Comparison of ENCODE assay signal across 8 cellular contexts in the genomic region with DNA sequence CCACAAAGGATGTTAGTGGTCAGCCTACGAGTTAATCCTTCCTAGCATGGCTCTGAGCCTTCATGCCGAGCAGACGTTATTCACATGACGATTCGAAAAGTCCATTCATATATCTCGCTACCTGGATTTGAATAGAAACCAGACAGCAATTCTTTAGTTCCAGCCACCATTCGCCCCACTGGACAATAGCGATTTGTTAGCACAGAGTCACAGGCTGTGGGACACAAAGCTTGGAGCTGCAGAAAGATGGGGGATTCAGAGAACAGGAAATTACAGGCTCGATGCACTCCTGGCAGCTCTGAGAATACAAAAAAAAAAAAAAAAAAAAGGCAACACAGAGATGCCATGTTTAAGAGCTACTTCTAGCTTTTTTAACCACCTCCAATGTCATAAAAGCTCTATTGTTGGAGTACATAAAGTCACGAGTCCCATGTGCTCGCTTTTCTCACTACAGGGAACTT.
DNase-seq lines count a peak whose midpoint lies in the region; ATAC-seq and TF ChIP-seq lines count a peak whose summit lies in the region.

No MANE protein-coding gene starts in this region.

- H3K4me3 ChIP-seq in CD4-positive, alpha-beta memory T cell (ENCODE audit: low read length in 2 of 2), result no peak overlapping the region
- H3K4me3 ChIP-seq in OCI-LY7 (ENCODE audit: low read depth, low read length, poor library complexity, severe bottlenecking), result peak overlapping the region; percentile 69
- peak overlapping the region; percentile 45 to 62 for H3K4me3 ChIP-seq in cardiac fibroblast (replicated peaks in 1 of 2; ENCODE audit: low read depth in 2 of 2, low read length in 2 of 2)
- peak overlapping the region; percentile 41 to 47 for H3K4me3 ChIP-seq in left lung

- TF ChIP-seq CTCF in OCI-LY7 (conservative IDR thresholded peaks at IDR 0.05; ENCODE audit: low read length) (no peak), cardiac fibroblast (IDR thresholded peaks at IDR 0.05; ENCODE audit: low read depth, low read length) (no peak), left lung (IDR thresholded peaks at IDR 0.05) (no peak)

- H3K79me2 ChIP-seq in OCI-LY7 (ENCODE audit: insufficient read depth, low read depth, low read length), result peaks cover 65% of the 10 kb centered on the region

- H3K9me3 Mint-ChIP-seq in CD4-positive, alpha-beta memory T cell, result peaks cover 0 to 5% (median 0%) of the 10 kb centered on the region in 8 donors

- ATAC-seq in left lung (peak; percentile 11), GM18868 (IDR thresholded peaks at IDR 0.05; ENCODE audit: unreplicated experiment) (no peak)

- no peak overlapping the region for H3K27ac ChIP-seq in CD4-positive, alpha-beta memory T cell (ENCODE audit: low read depth, low read length)
- H3K27ac ChIP-seq in OCI-LY7 (ENCODE audit: low read depth, low read length, poor library complexity, severe bottlenecking) (peak overlapping the region; percentile 77), left lung (peak overlapping the region; percentile 77 to 88), substantia nigra (ENCODE audit: low read depth, low read length, poor library complexity, severe bottlenecking) (peak overlapping the region; percentile 90)

- H3K4me1 ChIP-seq in CD4-positive, alpha-beta memory T cell (ENCODE audit: insufficient read depth, low read length), result peaks cover 12% of the 10 kb centered on the region
- peaks cover 35% of the 10 kb centered on the region for H3K4me1 ChIP-seq in OCI-LY7 (ENCODE audit: insufficient read depth, low read length, poor library complexity, severe bottlenecking)
- H3K4me1 ChIP-seq in left lung, result peaks cover 0 to 36% of the 10 kb centered on the region in 2 donors

- no peaks in the 10 kb centered on the region for H3K9me2 ChIP-seq in OCI-LY7 (ENCODE audit: insufficient read depth, low read length)

- H3K36me3 Mint-ChIP-seq in CD4-positive, alpha-beta memory T cell, result no peaks in the 10 kb centered on the region

- peaks cover 12 to 18% of the 10 kb centered on the region in 2 donors for H3K27me3 Mint-ChIP-seq in CD4-positive, alpha-beta memory T cell

- peaks cover 10% of the 10 kb centered on the region for H3K27me3 ChIP-seq in CD4-positive, alpha-beta memory T cell (ENCODE audit: insufficient read depth, low read length)
- no peaks in the 10 kb centered on the region for H3K27me3 ChIP-seq in left lung

- H3K27ac Mint-ChIP-seq in CD4-positive, alpha-beta memory T cell, result no peak overlapping the region

- no peaks in the 10 kb centered on the region for H3K9me3 ChIP-seq in CD4-positive, alpha-beta memory T cell (ENCODE audit: control insufficient read depth in 1 of 2, low read length in 2 of 2)
- H3K9me3 ChIP-seq in OCI-LY7 (ENCODE audit: low read length), result no peaks in the 10 kb centered on the region
- no peaks in the 10 kb centered on the region for H3K9me3 ChIP-seq in left lung

- intact Hi-C loops in CD4-positive, alpha-beta memory T cell (cut with micrococcal nuclease), result no loop called here
- intact Hi-C loops in OCI-LY7 (cut with micrococcal nuclease; ENCODE audit: unreplicated experiment), result no loop called here
- intact Hi-C loops in left lung (cut with DNase I), result no loop called here
- intact Hi-C loops in posterior vena cava (cut with DNase I), result no loop called here

- peak overlapping the region in 7 of 8 donors; percentile 53 to 90 (median 61) for H3K4me3 Mint-ChIP-seq in CD4-positive, alpha-beta memory T cell

- POLR2A ChIA-PET in CD4-positive, alpha-beta memory T cell (lab: Charles Lee; ENCODE audit: partially characterized antibody), result interaction anchor here (1.3 kb wide), 1 partner anchor 36 kb away, joined by 3 read pairs; no protein-coding TSS in a partner anchor
- POLR2A ChIA-PET in OCI-LY7 (lab: Charles Lee), result interaction anchor here (0.7 to 1.4 kb wide), 6 partner anchors 10 to 111 kb away, joined by 3 to 7 read pairs (median 3); a partner anchor contains a TSS

- H2AFZ ChIP-seq in OCI-LY7 (ENCODE audit: low read length), result no peak overlapping the region

- CTCF ChIA-PET in CD4-positive, alpha-beta memory T cell (lab: Charles Lee; ENCODE audit: partially characterized antibody), result interaction anchor here (0.7 to 1.6 kb wide), 2 partner anchors 52 to 54 kb away, joined by 3 read pairs; no protein-coding TSS in a partner anchor
- CTCF ChIA-PET in OCI-LY7 (lab: Charles Lee; ENCODE audit: unreplicated experiment), result interaction anchor here (1.0 kb wide), 1 partner anchor 10 kb away, joined by 3 read pairs; no protein-coding TSS in a partner anchor

- H3K36me3 ChIP-seq in CD4-positive, alpha-beta memory T cell (ENCODE audit: insufficient read depth, low read length), result no peaks in the 10 kb centered on the region
- H3K36me3 ChIP-seq in OCI-LY7 (ENCODE audit: insufficient read depth, low read length), result peaks cover 8% of the 10 kb centered on the region; the same call in 1 of the 2 replicates
- H3K36me3 ChIP-seq in left lung, result no peaks in the 10 kb centered on the region

- peaks cover 7 to 28% (median 23%) of the 10 kb centered on the region in 4 donors for H3K4me1 Mint-ChIP-seq in CD4-positive, alpha-beta memory T cell

- H4K20me1 ChIP-seq in OCI-LY7 (ENCODE audit: insufficient read depth, low read length), result peaks cover 11% of the 10 kb centered on the region; the same call in 1 of the 2 replicates

- BruUV-seq in OCI-LY7 (replicated peaks; lab: Mats Ljungman, UMichigan), result no TSS peak

- peak overlapping the region; percentile 83 for H3K4me2 ChIP-seq in OCI-LY7 (ENCODE audit: low read length)

- no peak for DNase-seq in CD4-positive, alpha-beta memory T cell
- peak; percentile 57 for DNase-seq in HCEC 1CT
- DNase-seq in OCI-LY7 (ENCODE audit: low spot score), result peak; percentile 16
- DNase-seq in cardiac fibroblast (ENCODE audit: low read depth in 2 of 2), result peak; percentile 70 to 78
- DNase-seq in left lung, result no peak
- DNase-seq in substantia nigra (lab: John Stamatoyannopoulos, UW), result peak in 41 of 49 donors; percentile 4 to 75 (median 39)
- DNase-seq in posterior vena cava (ENCODE audit: low spot score), result no peak

Comparison
In these comparisons a context has a peak if more than half of its experiments do, and no peak if none do; other contexts are left out.
1. DNase-seq: peak in HCEC 1CT (single experiment), OCI-LY7 (single experiment), cardiac fibroblast (2 of 2) and substantia nigra (41 of 49); none in CD4-positive, alpha-beta memory T cell (0 of 5), left lung (0 of 2) and posterior vena cava (single experiment).
2. H3K4me3 ChIP-seq: peak in OCI-LY7 (single experiment), cardiac fibroblast (2 of 2) and left lung (2 of 2); none in CD4-positive, alpha-beta memory T cell (0 of 2).